Comparison of ENCODE assay signal across 24 cellular contexts in genomic region chr2:58800846-58801245, GRCh38.
"Had no signal": no experiment of that assay in that cellular context is flagged by ENCODE, and none has a peak within 500 bp of the region (broad histone marks: within the 10 kb centered on the region; RNA-seq: fewer than 3 reads in every experiment).

No MANE protein-coding gene starts in this region.

- H3K27me3 ChIP-seq: MG63, SJSA1 had no signal

- H3K4me1 ChIP-seq: SJSA1 had no signal

- H3K27ac ChIP-seq: HL-60, SJSA1, SK-N-MC had no signal

- FAIRE-seq: HTR-8/SVneo, RCC 7860 had no signal

- H3K4me3 ChIP-seq: MG63, SJSA1, SK-N-MC had no signal

- H3K36me3 ChIP-seq: MG63, SJSA1 had no signal

- H3K9me3 ChIP-seq: MG63, SJSA1 had no signal

- DNase-seq: Karpas-422, KG1, MG63, NCI-H1092, NCI-H1105 treated with DMSO at 0.1 percent for 48 hours, NCI-H1417 treated with DMSO at 0.1 percent for 48 hours, NCI-H1694, NCI-H187 treated with DMSO at 0.1 percent for 48 hours, NCI-H2029 treated with DMSO at 0.1 percent for 48 hours, NCI-H2107, NCI-H2171 treated with DMSO at 0.1 percent for 48 hours, NCI-H345, NCI-H446 treated with DMSO at 0.1 percent for 48 hours, NCI-H510A treated with DMSO at 0.1 percent for 48 hours, NCI-H526, NCI-H774, Right ventricle myocardium superior, RPMI8226, SIG-M5 had no signal
